7 cellular contexts compared by ENCODE assay signal in the genomic region with DNA sequence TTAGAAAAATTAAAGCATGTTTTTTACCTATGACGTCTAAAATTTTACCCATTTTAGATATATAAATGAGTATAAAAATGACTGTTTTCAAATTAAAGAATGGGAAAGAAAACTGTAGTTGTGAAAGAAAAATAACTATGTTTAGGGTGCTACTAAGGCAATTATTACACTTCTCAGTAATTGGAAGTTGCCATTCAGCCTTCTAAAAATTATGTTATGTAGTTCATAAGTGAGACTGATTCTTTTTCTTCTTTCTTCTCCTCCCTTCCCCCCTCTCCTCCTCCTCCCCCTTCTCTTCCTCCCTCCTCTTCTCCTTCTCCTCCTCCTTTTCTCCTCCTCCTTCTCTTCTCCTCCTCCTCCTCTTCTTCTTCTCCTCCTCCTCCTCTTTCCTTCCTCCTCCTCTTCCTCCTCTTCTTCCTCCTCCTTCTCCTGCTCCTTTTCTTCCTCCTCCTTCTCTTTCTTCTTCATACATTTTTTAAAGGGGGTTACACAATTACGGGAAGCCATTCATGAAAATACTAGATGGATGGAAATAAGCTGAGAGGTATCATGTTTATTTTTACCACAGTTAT.
"Had no signal": no experiment of that assay in that cellular context is flagged by ENCODE, and none has a peak within 500 bp of the region (broad histone marks: within the 10 kb centered on the region; RNA-seq: fewer than 3 reads in every experiment).

No MANE protein-coding gene starts in this region.

- ATAC-seq: GM23338 had no signal

- H3K9me3 Mint-ChIP-seq: GM23338, H9, IgD-negative memory B cell had no signal

- H3K4me2 ChIP-seq: GM23338 had no signal

- H3K27ac ChIP-seq: HL-60 had no signal

- FAIRE-seq: H54 had no signal

- H3K4me1 Mint-ChIP-seq: GM23338 had no signal

- H3K27ac Mint-ChIP-seq: GM23338, H9, HFFc6, IgD-negative memory B cell had no signal

- H3K4me3 Mint-ChIP-seq: GM23338, H9, HFFc6, IgD-negative memory B cell had no signal

- H3K4me3 ChIP-seq: GM23338 had no signal

- DNase-seq: H9, HFFc6, KG1 had no signal

- H2AFZ ChIP-seq: GM23338 had no signal
